In genomic region chr12:56630180-56630632, GRCh38 we compare ENCODE assay signal across 1 cellular context.
TF ChIP-seq lines count a peak whose summit lies in the region.

BAZ2A (minus strand) TSS chr12:56630326; CDS start chr12:56617530, 12,796 bp downstream.

TF ChIP-seq in HepG2, 621 proteins besides CTCF, POLR2A, EP300 and RAD21 (continued from another document and continues in another):
- no peak for TF ChIP-seq FOXO4 (CRISPR knock-in tag; conservative IDR thresholded peaks at IDR 0.05)
- no peak for TF ChIP-seq ZNF343 (CRISPR knock-in tag; IDR thresholded peaks at IDR 0.05)
- TF ChIP-seq ZNF549 (CRISPR knock-in tag; IDR thresholded peaks at IDR 0.05), result no peak
- no peak for TF ChIP-seq ZNF280D (CRISPR knock-in tag; IDR thresholded peaks at IDR 0.05)
- TF ChIP-seq ZNF710 (CRISPR knock-in tag; IDR thresholded peaks at IDR 0.05; ENCODE audit: borderline replicate concordance), result no peak; the same call in 1 of the 2 replicates
- no peak for TF ChIP-seq ZKSCAN5 (CRISPR knock-in tag; IDR thresholded peaks at IDR 0.05)
- TF ChIP-seq NFIB (CRISPR knock-in tag; IDR thresholded peaks at IDR 0.05; ENCODE audit: borderline replicate concordance), result no peak
- no peak for TF ChIP-seq EHMT2 (IDR thresholded peaks at IDR 0.05; ENCODE audit: borderline replicate concordance, low read depth, low read length)
- TF ChIP-seq PAXIP1 (CRISPR knock-in tag; conservative IDR thresholded peaks at IDR 0.05), result no peak
- TF ChIP-seq ZFP91 (CRISPR knock-in tag; IDR thresholded peaks at IDR 0.05; ENCODE audit: borderline replicate concordance), result peak; percentile 98
- no peak for TF ChIP-seq NFE2 (CRISPR knock-in tag; IDR thresholded peaks at IDR 0.05)
- TF ChIP-seq FLYWCH1 (CRISPR knock-in tag; IDR thresholded peaks at IDR 0.05), result no peak
- TF ChIP-seq ZNF253 (CRISPR knock-in tag; IDR thresholded peaks at IDR 0.05; ENCODE audit: borderline replicate concordance), result no peak
- peak; percentile 71; the same call in 1 of the 2 replicates for TF ChIP-seq ZHX2 (IDR thresholded peaks at IDR 0.05; ENCODE audit: low read depth)
- no peak for TF ChIP-seq ZHX2 (CRISPR knock-in tag; IDR thresholded peaks at IDR 0.05; ENCODE audit: borderline replicate concordance)
- no peak for TF ChIP-seq ZNF234 (CRISPR knock-in tag; conservative IDR thresholded peaks at IDR 0.05)
- TF ChIP-seq ZNF552 (CRISPR knock-in tag; IDR thresholded peaks at IDR 0.05; ENCODE audit: borderline replicate concordance), result 0 out of 2 replicates have a peak, but pooled peaks have one; percentile 78
- TF ChIP-seq SNAPC2 (CRISPR knock-in tag; IDR thresholded peaks at IDR 0.05), result no peak
- no peak for TF ChIP-seq ZNF816 (CRISPR knock-in tag; IDR thresholded peaks at IDR 0.05; ENCODE audit: borderline replicate concordance)
- peak; percentile 86; the same call in 1 of the 2 replicates for TF ChIP-seq FOXC1 (CRISPR knock-in tag; IDR thresholded peaks at IDR 0.05; ENCODE audit: borderline replicate concordance)
- TF ChIP-seq NR2C2 (CRISPR knock-in tag; IDR thresholded peaks at IDR 0.05; ENCODE audit: borderline replicate concordance), result no peak
- no peak for TF ChIP-seq IKZF1 (IDR thresholded peaks at IDR 0.05)
- TF ChIP-seq MAFK (conservative IDR thresholded peaks at IDR 0.05 in 1 of 2, IDR thresholded peaks at IDR 0.05 in 1 of 2; ENCODE audit: low read length in 2 of 2), result no peak
- peak; percentile 87 for TF ChIP-seq MAX (IDR thresholded peaks at IDR 0.05)
- TF ChIP-seq FOXK1 (CRISPR knock-in tag; IDR thresholded peaks at IDR 0.05; ENCODE audit: borderline replicate concordance, low read depth), result peak; percentile 80; the same call in 1 of the 2 replicates
- no peak for TF ChIP-seq ZNF703 (CRISPR knock-in tag; IDR thresholded peaks at IDR 0.05; ENCODE audit: borderline replicate concordance)
- no peak for TF ChIP-seq ZNF619 (CRISPR knock-in tag; IDR thresholded peaks at IDR 0.05)
- TF ChIP-seq ATF7 (IDR thresholded peaks at IDR 0.05), result no peak
- TF ChIP-seq ATF7 (CRISPR knock-in tag; IDR thresholded peaks at IDR 0.05), result no peak
- no peak for TF ChIP-seq ZNF576 (CRISPR knock-in tag; IDR thresholded peaks at IDR 0.05)
- TF ChIP-seq CHCHD3 (CRISPR knock-in tag; IDR thresholded peaks at IDR 0.05), result no peak
- no peak for TF ChIP-seq RBAK (CRISPR knock-in tag; IDR thresholded peaks at IDR 0.05)
- no peak for TF ChIP-seq TGIF2 (CRISPR knock-in tag; IDR thresholded peaks at IDR 0.05)
- 0 out of 2 replicates have a peak, but pooled peaks have one; percentile 57 for TF ChIP-seq CAMTA2 (CRISPR knock-in tag; IDR thresholded peaks at IDR 0.05; ENCODE audit: borderline replicate concordance)
- TF ChIP-seq GZF1 (CRISPR knock-in tag; IDR thresholded peaks at IDR 0.05), result no peak
- TF ChIP-seq ARID3A (IDR thresholded peaks at IDR 0.05; ENCODE audit: low read depth, low read length), result peak; percentile 36; the same call in 1 of the 2 replicates
- TF ChIP-seq MAFG (CRISPR knock-in tag; IDR thresholded peaks at IDR 0.05), result no peak
- peak; percentile 31; the same call in 1 of the 2 replicates for TF ChIP-seq TFDP1 (CRISPR knock-in tag; IDR thresholded peaks at IDR 0.05; ENCODE audit: borderline replicate concordance)
- TF ChIP-seq ZFP36 (IDR thresholded peaks at IDR 0.05; ENCODE audit: borderline replicate concordance, low read depth, low read length, partially characterized antibody), result no peak
- no peak for TF ChIP-seq GTF3A (CRISPR knock-in tag; conservative IDR thresholded peaks at IDR 0.05)
